Comparison of ENCODE assay signal across 16 cellular contexts in the genomic region with DNA sequence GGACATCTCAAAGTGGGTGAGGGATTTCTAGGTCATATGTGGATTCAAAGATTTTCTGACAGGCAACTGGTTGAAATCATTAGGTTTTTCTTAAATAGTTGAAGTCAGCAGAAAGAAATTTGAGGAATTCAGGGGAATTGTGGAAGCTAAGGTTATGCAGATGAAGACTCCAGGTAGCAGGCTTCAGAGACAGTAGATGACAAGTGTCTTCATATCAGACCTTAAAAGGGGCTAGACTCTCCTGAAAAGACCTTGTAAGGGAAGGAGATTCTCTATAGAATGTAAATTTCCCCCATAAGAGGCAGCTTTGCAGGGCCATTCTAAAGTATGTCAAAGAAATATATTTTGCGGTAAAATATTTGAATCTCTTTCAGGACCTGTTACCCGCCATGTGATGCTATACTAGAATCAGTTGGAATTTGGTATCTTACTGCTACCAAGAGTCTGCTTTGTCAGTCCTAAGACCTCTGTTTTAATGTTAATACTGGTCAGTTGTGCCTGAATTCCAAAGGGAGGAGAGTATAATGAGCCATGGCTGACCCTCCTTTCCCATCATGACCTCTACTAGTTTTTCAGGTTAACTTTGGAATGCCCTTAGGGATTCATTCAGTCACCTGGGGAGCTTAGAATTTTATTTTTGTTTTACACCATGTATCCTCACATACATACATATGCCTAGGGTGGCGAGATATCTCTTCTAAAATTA.
"Had no signal": no experiment of that assay in that cellular context is flagged by ENCODE, and none has a peak within 500 bp of the region (broad histone marks: within the 10 kb centered on the region; RNA-seq: fewer than 3 reads in every experiment).

No MANE protein-coding gene starts in this region.

- H3K27me3 ChIP-seq: foreskin keratinocyte, neutrophil, right lobe of liver, suprapubic skin, thyroid gland, upper lobe of left lung, uterus had no signal

- H3K4me3 Mint-ChIP-seq: dendritic cell treated with granulocyte-macrophage colony-stimulating factor and Interleukin-4, amounts not matched to agents 40 ng/mL and 50 ng/mL, for 4 days; naive thymus-derived CD4-positive, alpha-beta T cell; stimulated activated effector memory CD8-positive, alpha-beta T cell treated with anti-CD3 and anti-CD28 coated beads, Interleukin-12 subunit alpha, Interleukin-12 subunit beta, amount 100 ng/mL, for 72 hours had no signal

- H3K4me1 ChIP-seq: foreskin keratinocyte, psoas muscle, right lobe of liver, suprapubic skin, thyroid gland, upper lobe of left lung, uterus had no signal

- H3K9me3 ChIP-seq: neutrophil, right lobe of liver, suprapubic skin, thyroid gland, upper lobe of left lung, uterus had no signal

- H3K4me1 Mint-ChIP-seq: naive thymus-derived CD4-positive, alpha-beta T cell; stimulated activated effector memory CD8-positive, alpha-beta T cell treated with anti-CD3 and anti-CD28 coated beads, Interleukin-12 subunit alpha, Interleukin-12 subunit beta, amount 100 ng/mL, for 72 hours had no signal

- H3K27ac ChIP-seq: foreskin keratinocyte, neutrophil, psoas muscle, right lobe of liver, suprapubic skin, thyroid gland, upper lobe of left lung, uterus had no signal

- H3K36me3 Mint-ChIP-seq: naive thymus-derived CD4-positive, alpha-beta T cell; stimulated activated effector memory CD8-positive, alpha-beta T cell treated with anti-CD3 and anti-CD28 coated beads, Interleukin-12 subunit alpha, Interleukin-12 subunit beta, amount 100 ng/mL, for 72 hours had no signal

- ATAC-seq: foreskin keratinocyte; naive thymus-derived CD4-positive, alpha-beta T cell; psoas muscle; right lobe of liver; stimulated activated effector memory CD8-positive, alpha-beta T cell treated with anti-CD3 and anti-CD28 coated beads, Interleukin-12 subunit alpha, Interleukin-12 subunit beta, amount 100 ng/mL, for 72 hours; stimulated activated naive CD8-positive, alpha-beta T cell treated with anti-CD3 and anti-CD28 coated beads, Interleukin-15, Interleukin-2, amounts not matched to agents 100 U/mL and 50 U/mL, for 24 hours had no signal

- H3K27me3 Mint-ChIP-seq: dendritic cell treated with granulocyte-macrophage colony-stimulating factor and Interleukin-4, amounts not matched to agents 40 ng/mL and 50 ng/mL, for 4 days; naive thymus-derived CD4-positive, alpha-beta T cell had no signal

- H3K27ac Mint-ChIP-seq: dendritic cell treated with granulocyte-macrophage colony-stimulating factor and Interleukin-4, amounts not matched to agents 40 ng/mL and 50 ng/mL, for 4 days; naive thymus-derived CD4-positive, alpha-beta T cell; stimulated activated effector memory CD8-positive, alpha-beta T cell treated with anti-CD3 and anti-CD28 coated beads, Interleukin-12 subunit alpha, Interleukin-12 subunit beta, amount 100 ng/mL, for 72 hours had no signal

- H3K4me3 ChIP-seq: psoas muscle, right lobe of liver, suprapubic skin, thyroid gland, upper lobe of left lung, uterus had no signal

- DNase-seq: erythroblast; foreskin keratinocyte; naive thymus-derived CD4-positive, alpha-beta T cell; psoas muscle; retina; right lobe of liver; stimulated activated CD4-positive, alpha-beta T cell treated with anti-CD3 and anti-CD28 coated beads, Interleukin-4, amount 100 ng/mL, for 1 hour; stimulated activated CD8-positive, alpha-beta memory T cell treated with anti-CD3 and anti-CD28 coated beads, Interleukin-4, amount 100 ng/mL, for 48 hours; stimulated activated naive CD8-positive, alpha-beta T cell treated with anti-CD3 and anti-CD28 coated beads, Interleukin-15, Interleukin-2, amounts not matched to agents 100 U/mL and 50 U/mL, for 24 hours; thyroid gland; upper lobe of left lung; uterus had no signal

- H3K36me3 ChIP-seq: neutrophil, right lobe of liver, suprapubic skin, thyroid gland, upper lobe of left lung, uterus had no signal
